Comparison of ENCODE assay signal across 10 cellular contexts in the genomic region with DNA sequence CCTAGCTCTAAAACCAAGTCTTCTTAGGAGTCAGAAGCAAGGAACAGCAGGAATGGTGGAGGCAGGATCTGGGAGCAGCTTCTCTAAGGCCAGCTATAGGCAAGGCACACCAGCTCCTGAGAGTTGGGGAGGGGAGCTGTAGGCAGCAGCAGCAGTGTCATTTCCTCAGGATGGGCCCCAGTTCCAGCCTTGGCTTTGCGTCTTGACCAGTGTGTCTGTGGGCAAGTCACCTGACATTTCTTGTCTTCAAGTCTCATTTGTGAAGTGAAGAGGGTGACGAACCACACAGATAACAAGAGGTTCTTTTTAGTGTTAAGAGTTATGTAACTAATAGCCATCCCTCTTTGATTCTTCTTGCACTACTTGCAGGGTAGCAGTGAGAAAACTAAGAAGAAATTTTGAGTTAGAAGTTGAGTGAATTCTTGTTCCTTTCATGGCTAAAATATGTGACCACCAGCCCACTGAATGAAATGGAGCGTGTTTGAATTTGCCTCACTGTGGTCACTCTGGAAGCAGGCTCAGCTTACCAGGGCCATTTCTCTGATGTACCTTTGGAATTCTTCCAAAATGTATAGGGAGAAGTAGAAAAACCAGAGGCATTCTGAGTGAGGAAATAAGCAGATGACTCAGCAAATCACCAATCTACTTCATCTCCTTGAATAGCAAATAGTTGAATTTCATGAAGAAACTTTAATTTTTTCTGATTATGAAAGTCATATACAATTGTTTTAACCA. TPM values are rescaled to one million over a fixed set of nuclear protein-coding genes. Genes with fewer than 3 reads are reported as not detected.
DNase-seq lines count a peak whose midpoint lies in the region; TF ChIP-seq lines count a peak whose summit lies in the region.
"Had no signal": no experiment of that assay in that cellular context is flagged by ENCODE, and none has a peak within 500 bp of the region (broad histone marks: within the 10 kb centered on the region; RNA-seq: fewer than 3 reads in every experiment).

No MANE protein-coding gene starts in this region.

- in situ Hi-C loops in brain microvascular endothelial cell (cut with HindIII; ENCODE audit: low pct_ligation_motif_present, low sequenced_read_pairs), result no loop called here

- no peak overlapping the region for H3K27ac Mint-ChIP-seq in T-helper 2 cell treated with Interferon-gamma antibody and Interleukin-4, amounts not matched to agents 5 μg/mL and 100 μg/mL, for 36 hours

- H3K27ac ChIP-seq in brain microvascular endothelial cell, result peak overlapping the region; percentile 32

- no peaks in the 10 kb centered on the region for H3K9me3 Mint-ChIP-seq in T-helper 2 cell treated with Interferon-gamma antibody and Interleukin-4, amounts not matched to agents 5 μg/mL and 100 μg/mL, for 36 hours

- H3K4me3 ChIP-seq in brain microvascular endothelial cell (ENCODE audit: low read depth, low read length), result no peak overlapping the region
- H3K4me3 ChIP-seq in MG63, result no peak overlapping the region

- H3K36me3 ChIP-seq in brain microvascular endothelial cell (replicated peaks) (peaks cover 17% of the 10 kb centered on the region), MG63 (peaks cover 66% of the 10 kb centered on the region)

- no peaks in the 10 kb centered on the region for H3K9me3 ChIP-seq in MG63

- DNase-seq in CD1c-positive myeloid dendritic cell (ENCODE audit: extremely low spot score) (peak; percentile 40), MV-4-11 (lab: John Stamatoyannopoulos, UW) (peak; percentile 46), brain microvascular endothelial cell (peak; percentile 71), medulla oblongata (ENCODE audit: extremely low spot score) (peak; percentile 21), NCI-H1092 (lab: John Stamatoyannopoulos, UW) (no peak), MG63 (no peak)
- DNase-seq in stimulated activated CD4-positive, alpha-beta T cell treated with anti-CD3 and anti-CD28 coated beads, Interleukin-2, amount 100 ng/mL, for 24 hours, result no peak
- DNase-seq in T-helper 2 cell treated with Interferon-gamma antibody and Interleukin-4, amounts not matched to agents 5 μg/mL and 100 μg/mL, for 36 hours (ENCODE audit: low spot score), result no peak
- DNase-seq: foreskin melanocyte, NCI-H1436 had no signal

- H3K27me3 ChIP-seq in brain microvascular endothelial cell (replicated peaks) (no peaks in the 10 kb centered on the region), MG63 (no peaks in the 10 kb centered on the region)

- peaks cover 22% of the 10 kb centered on the region for H3K27me3 Mint-ChIP-seq in T-helper 2 cell treated with Interferon-gamma antibody and Interleukin-4, amounts not matched to agents 5 μg/mL and 100 μg/mL, for 36 hours (ENCODE audit: low read depth)

- peaks cover 2% of the 10 kb centered on the region for H3K4me1 Mint-ChIP-seq in T-helper 2 cell treated with Interferon-gamma antibody and Interleukin-4, amounts not matched to agents 5 μg/mL and 100 μg/mL, for 36 hours (ENCODE audit: low read depth)

- no peak overlapping the region for H3K4me3 Mint-ChIP-seq in T-helper 2 cell treated with Interferon-gamma antibody and Interleukin-4, amounts not matched to agents 5 μg/mL and 100 μg/mL, for 36 hours

- TF ChIP-seq CTCF in brain microvascular endothelial cell (IDR thresholded peaks at IDR 0.05; ENCODE audit: low read depth, low read length, missing control alignments), result no peak

- no peaks in the 10 kb centered on the region for H3K36me3 Mint-ChIP-seq in T-helper 2 cell treated with Interferon-gamma antibody and Interleukin-4, amounts not matched to agents 5 μg/mL and 100 μg/mL, for 36 hours (ENCODE audit: low read depth)

RNA-seq across cellular contexts. Expression of a gene that starts 42.4 kb away (rescaled TPM):
- total RNA-seq in MG63 (2014; rRNA removed; shearing (Covaris generic); ENCODE audit: low replicate concordance), result 74.7 and 99.2 TPM in 2 replicates

RNA-seq across cellular contexts. Expression of a gene that starts 49.0 kb away (rescaled TPM):
- 87.3 and 120 TPM in 2 replicates for total RNA-seq in MG63 (2014; rRNA removed; shearing (Covaris generic); ENCODE audit: low replicate concordance)

Comparison
In these comparisons a context has a peak if more than half of its experiments do, and no peak if none do; other contexts are left out.
1. DNase-seq: peak in CD1c-positive myeloid dendritic cell (single experiment), MV-4-11 (single experiment), brain microvascular endothelial cell (single experiment) and medulla oblongata (single experiment); none in stimulated activated CD4-positive, alpha-beta T cell treated with anti-CD3 and anti-CD28 coated beads, Interleukin-2, amount 100 ng/mL, for 24 hours (0 of 2), NCI-H1092 (single experiment), T-helper 2 cell treated with Interferon-gamma antibody and Interleukin-4, amounts not matched to agents 5 μg/mL and 100 μg/mL, for 36 hours (single experiment) and MG63 (single experiment).